In the genomic region with DNA sequence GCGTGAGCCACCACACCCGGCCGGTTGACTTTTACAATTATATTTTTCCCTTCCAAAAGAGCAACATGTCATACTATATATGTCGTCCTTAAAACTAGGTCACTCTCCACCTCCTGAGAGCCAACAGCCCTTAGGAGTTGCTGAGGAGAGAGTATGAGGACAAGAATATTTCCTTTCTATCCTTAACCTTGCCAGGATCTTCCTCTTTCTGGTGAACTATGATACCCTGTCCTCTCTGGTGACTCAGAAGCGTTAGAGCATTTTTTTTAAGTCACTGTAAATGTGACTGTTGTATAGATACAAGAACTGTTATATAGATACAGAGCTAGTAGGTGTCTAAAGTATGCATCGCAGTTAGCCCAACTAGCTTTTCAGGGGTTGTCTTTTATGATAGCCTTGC, we compare ENCODE assay signal across 35 cellular contexts. TPM values are rescaled to one million over a fixed set of nuclear protein-coding genes. Genes with fewer than 3 reads are reported as not detected.
"Had no signal": no experiment of that assay in that cellular context is flagged by ENCODE, and none has a peak within 500 bp of the region (broad histone marks: within the 10 kb centered on the region; RNA-seq: fewer than 3 reads in every experiment).

No MANE protein-coding gene starts in this region.

- H3K4me3 ChIP-seq: breast epithelium, heart left ventricle, prostate gland, skin epidermis, vagina had no signal

- H3K9me3 Mint-ChIP-seq: activated naive CD4-positive, alpha-beta T cell treated with anti-CD3 and anti-CD28 coated beads, Interleukin-2, amount 50 U/mL, for 24 hours; activated naive CD8-positive, alpha-beta T cell treated with anti-CD3 and anti-CD28 coated beads, Interleukin-2, amount 50 U/mL, for 24 hours; immature natural killer cell; stimulated activated naive CD8-positive, alpha-beta T cell treated with anti-CD3 and anti-CD28 coated beads, Interleukin-15, amount 100 ng/mL, for 72 hours had no signal

- H3K4me1 Mint-ChIP-seq: activated B cell treated with CpG ODN at 0.5 μM for 24 hours, immature natural killer cell, naive B cell had no signal

- ATAC-seq: activated CD8-positive, alpha-beta memory T cell treated with anti-CD3 and anti-CD28 coated beads, Interleukin-2, amount 10 ng/mL, durations not matched to agents 7 days and 5 days; activated CD8-positive, alpha-beta T cell treated with anti-CD3 and anti-CD28 coated beads, Interleukin-2, amount 10 ng/mL, durations not matched to agents 7 days and 5 days; activated naive CD8-positive, alpha-beta T cell treated with anti-CD3 and anti-CD28 coated beads, Interleukin-2, amount 50 U/mL, for 24 hours; heart left ventricle; left colon; sciatic nerve; stimulated activated naive CD8-positive, alpha-beta T cell treated with anti-CD3 and anti-CD28 coated beads, Interleukin-15, amount 100 ng/mL, for 72 hours had no signal

- H3K27me3 ChIP-seq: breast epithelium, neutrophil, vagina had no signal

- DNase-seq: activated B cell treated with CpG ODN at 0.5 μM for 24 hours; activated CD4-positive, alpha-beta T cell treated with anti-CD3 and anti-CD28 coated beads, Interleukin-2, amount 50 U/mL, for 1 hour; activated CD8-positive, alpha-beta memory T cell treated with anti-CD3 and anti-CD28 coated beads, Interleukin-2, amount 10 ng/mL, durations not matched to agents 7 days and 5 days; activated CD8-positive, alpha-beta T cell treated with anti-CD3 and anti-CD28 coated beads, Interleukin-2, amount 10 ng/mL, durations not matched to agents 7 days and 5 days; activated naive CD8-positive, alpha-beta T cell treated with anti-CD3 and anti-CD28 coated beads, Interleukin-2, amount 50 U/mL, for 24 hours; activated T-cell treated with anti-CD3 and anti-CD28 coated beads, Interleukin-2, amount 50 U/mL, for 48 hours; amygdala; central memory CD4-positive, alpha-beta T cell; foreskin fibroblast; heart left ventricle; hypothalamus; immature natural killer cell; kidney; left colon; mammary epithelial cell; naive B cell; nephron progenitor cell; retina; stimulated activated CD4-positive, alpha-beta T cell treated with anti-CD3 and anti-CD28 coated beads, Interleukin-12 subunit alpha, Interleukin-12 subunit beta, amount 100 ng/mL, for 4 hours; stimulated activated CD4-positive, alpha-beta T cell treated with anti-CD3 and anti-CD28 coated beads, Interleukin-4, amount 100 ng/mL, for 1 hour; stimulated activated naive CD8-positive, alpha-beta T cell treated with anti-CD3 and anti-CD28 coated beads, Interleukin-15, amount 100 ng/mL, for 72 hours; substantia nigra; T-helper 9 cell had no signal

- H3K4me3 Mint-ChIP-seq: activated B cell treated with CpG ODN at 0.5 μM for 24 hours; activated CD8-positive, alpha-beta memory T cell treated with anti-CD3 and anti-CD28 coated beads, Interleukin-2, amount 10 ng/mL, durations not matched to agents 7 days and 5 days; activated CD8-positive, alpha-beta T cell treated with anti-CD3 and anti-CD28 coated beads, Interleukin-2, amount 10 ng/mL, durations not matched to agents 7 days and 5 days; activated naive CD4-positive, alpha-beta T cell treated with anti-CD3 and anti-CD28 coated beads, Interleukin-2, amount 50 U/mL, for 24 hours; activated naive CD8-positive, alpha-beta T cell treated with anti-CD3 and anti-CD28 coated beads, Interleukin-2, amount 50 U/mL, for 24 hours; immature natural killer cell; mesothelial cell of epicardium; naive B cell; nephron progenitor cell; stimulated activated naive CD8-positive, alpha-beta T cell treated with anti-CD3 and anti-CD28 coated beads, Interleukin-15, amount 100 ng/mL, for 72 hours; type B pancreatic cell had no signal

- H3K27ac ChIP-seq: breast epithelium, heart left ventricle, neutrophil, prostate gland, skin epidermis, vagina had no signal

- H3K36me3 ChIP-seq: breast epithelium, heart left ventricle, neutrophil, prostate gland, vagina had no signal

- H3K27me3 Mint-ChIP-seq: activated B cell treated with CpG ODN at 0.5 μM for 24 hours; activated naive CD4-positive, alpha-beta T cell treated with anti-CD3 and anti-CD28 coated beads, Interleukin-2, amount 50 U/mL, for 24 hours; stimulated activated naive CD8-positive, alpha-beta T cell treated with anti-CD3 and anti-CD28 coated beads, Interleukin-15, amount 100 ng/mL, for 72 hours had no signal

- H3K9me3 ChIP-seq: breast epithelium, heart left ventricle, neutrophil, prostate gland, vagina had no signal

- H3K4me1 ChIP-seq: breast epithelium, vagina had no signal

- H3K27ac Mint-ChIP-seq: activated B cell treated with CpG ODN at 0.5 μM for 24 hours; activated CD8-positive, alpha-beta memory T cell treated with anti-CD3 and anti-CD28 coated beads, Interleukin-2, amount 10 ng/mL, durations not matched to agents 7 days and 5 days; activated CD8-positive, alpha-beta T cell treated with anti-CD3 and anti-CD28 coated beads, Interleukin-2, amount 10 ng/mL, durations not matched to agents 7 days and 5 days; activated naive CD4-positive, alpha-beta T cell treated with anti-CD3 and anti-CD28 coated beads, Interleukin-2, amount 50 U/mL, for 24 hours; activated naive CD8-positive, alpha-beta T cell treated with anti-CD3 and anti-CD28 coated beads, Interleukin-2, amount 50 U/mL, for 24 hours; activated T-helper 2 cell treated with anti-CD3 and anti-CD28 coated beads, Interferon-gamma antibody, Interleukin-2, Interleukin-4, amounts not matched to agents 10 μg/mL and 5 μg/mL and 100 μg/mL, durations not matched to agents 14 hours and 24 hours and 36 hours; immature natural killer cell; mesothelial cell of epicardium; naive B cell; nephron progenitor cell; stimulated activated naive CD8-positive, alpha-beta T cell treated with anti-CD3 and anti-CD28 coated beads, Interleukin-15, amount 100 ng/mL, for 72 hours; type B pancreatic cell had no signal

- H3K36me3 Mint-ChIP-seq: activated CD8-positive, alpha-beta memory T cell treated with anti-CD3 and anti-CD28 coated beads, Interleukin-2, amount 10 ng/mL, durations not matched to agents 7 days and 5 days; activated naive CD4-positive, alpha-beta T cell treated with anti-CD3 and anti-CD28 coated beads, Interleukin-2, amount 50 U/mL, for 24 hours; immature natural killer cell; naive B cell had no signal

RNA-seq across cellular contexts. Expression of a gene that starts 40.5 kb away (rescaled TPM):
- total RNA-seq: endothelial cell of umbilical vein, osteocyte had no signal
- polyA plus RNA-seq: endothelial cell of umbilical vein had no signal
